1 cellular context compared by ENCODE assay signal in genomic region chr2:190432567-190433231, GRCh38.
TF ChIP-seq lines count a peak whose summit lies in the region.

No MANE protein-coding gene starts in this region.

TF ChIP-seq in HEK293, 187 proteins besides CTCF, POLR2A, EP300 and RAD21 (continued from another document):
- peak; percentile 94 for TF ChIP-seq PRDM6 (tag by site-specific recombination; IDR thresholded peaks at IDR 0.05)
- TF ChIP-seq ELK4 (IDR thresholded peaks at IDR 0.05; ENCODE audit: borderline replicate concordance, low read depth, low read length): no peak
- no peak for TF ChIP-seq KLF8 (tag by site-specific recombination; IDR thresholded peaks at IDR 0.05)
- TF ChIP-seq ZFHX2 (tag by site-specific recombination; conservative IDR thresholded peaks at IDR 0.05): 0 out of 2 replicates have a peak, but pooled peaks have one; percentile 18
- TF ChIP-seq ZNF555 (tag by site-specific recombination; conservative IDR thresholded peaks at IDR 0.05): no peak
- TF ChIP-seq ZNF138 (tag by site-specific recombination; IDR thresholded peaks at IDR 0.05; ENCODE audit: borderline replicate concordance): no peak
- no peak for TF ChIP-seq ZNF16 (tag by site-specific recombination; IDR thresholded peaks at IDR 0.05; ENCODE audit: low read depth)
- TF ChIP-seq ZNF488 (tag by site-specific recombination; IDR thresholded peaks at IDR 0.05): no peak
- TF ChIP-seq FEZF1 (tag by site-specific recombination; IDR thresholded peaks at IDR 0.05): peak; percentile 72
- TF ChIP-seq, protein P1, sequence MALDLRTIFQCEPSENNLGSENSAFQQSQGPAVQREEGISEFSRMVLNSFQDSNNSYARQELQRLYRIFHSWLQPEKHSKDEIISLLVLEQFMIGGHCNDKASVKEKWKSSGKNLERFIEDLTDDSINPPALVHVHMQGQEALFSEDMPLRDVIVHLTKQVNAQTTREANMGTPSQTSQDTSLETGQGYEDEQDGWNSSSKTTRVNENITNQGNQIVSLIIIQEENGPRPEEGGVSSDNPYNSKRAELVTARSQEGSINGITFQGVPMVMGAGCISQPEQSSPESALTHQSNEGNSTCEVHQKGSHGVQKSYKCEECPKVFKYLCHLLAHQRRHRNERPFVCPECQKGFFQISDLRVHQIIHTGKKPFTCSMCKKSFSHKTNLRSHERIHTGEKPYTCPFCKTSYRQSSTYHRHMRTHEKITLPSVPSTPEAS (tag by site-specific recombination; IDR thresholded peaks at IDR 0.05): peak; percentile 44; the same call in 1 of the 2 replicates
- TF ChIP-seq, protein P2, sequence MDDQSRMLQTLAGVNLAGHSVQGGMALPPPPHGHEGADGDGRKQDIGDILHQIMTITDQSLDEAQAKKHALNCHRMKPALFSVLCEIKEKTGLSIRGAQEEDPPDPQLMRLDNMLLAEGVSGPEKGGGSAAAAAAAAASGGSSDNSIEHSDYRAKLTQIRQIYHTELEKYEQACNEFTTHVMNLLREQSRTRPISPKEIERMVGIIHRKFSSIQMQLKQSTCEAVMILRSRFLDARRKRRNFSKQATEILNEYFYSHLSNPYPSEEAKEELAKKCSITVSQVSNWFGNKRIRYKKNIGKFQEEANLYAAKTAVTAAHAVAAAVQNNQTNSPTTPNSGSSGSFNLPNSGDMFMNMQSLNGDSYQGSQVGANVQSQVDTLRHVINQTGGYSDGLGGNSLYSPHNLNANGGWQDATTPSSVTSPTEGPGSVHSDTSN (CRISPR knock-in tag; IDR thresholded peaks at IDR 0.05): no peak
